Comparison of ENCODE assay signal across 22 cellular contexts in genomic region chr1:202750761-202751160, GRCh38.
DNase-seq lines count a peak whose midpoint lies in the region; ATAC-seq, FAIRE-seq and TF ChIP-seq lines count a peak whose summit lies in the region.
"Had no signal": no experiment of that assay in that cellular context is flagged by ENCODE, and none has a peak within 500 bp of the region (broad histone marks: within the 10 kb centered on the region; RNA-seq: fewer than 3 reads in every experiment).

No MANE protein-coding gene starts in this region.

- TF ChIP-seq CTCF in RWPE1 (conservative IDR thresholded peaks at IDR 0.05; ENCODE audit: low read depth): no peak; the same call in 1 of the 2 replicates

- FAIRE-seq in islet of Langerhans (lab: Jason Lieb, UNC) (peak; percentile 30), RCC 7860 (lab: Jason Lieb, UNC) (no peak)
- FAIRE-seq: frontal cortex, GM18507 had no signal

- DNase-seq in NCI-H1694 (lab: John Stamatoyannopoulos, UW): peak; percentile 1
- DNase-seq in NCI-H1694 treated with DMSO at 0.1 percent for 48 hours (lab: John Stamatoyannopoulos, UW): no peak
- DNase-seq in ELR (ENCODE audit: low read depth): peak; percentile 18
- peak; percentile 10 for DNase-seq in RWPE1 (ENCODE audit: low spot score)
- no peak for DNase-seq in activated CD8-positive, alpha-beta memory T cell treated with anti-CD3 and anti-CD28 coated beads, Interleukin-2, amount 50 U/mL, for 4 hours
- no peak for DNase-seq in RCC 7860 (ENCODE audit: low spot score)
- DNase-seq: 8988T; activated naive CD8-positive, alpha-beta T cell treated with anti-CD3 and anti-CD28 coated beads, Interleukin-2, amount 50 U/mL, for 24 hours; brain microvascular endothelial cell; DMS79 treated with DMSO at 0.1 percent for 48 hours; left colon; NCI-H1436 treated with DMSO at 0.1 percent for 48 hours; nephron progenitor cell; stimulated activated naive CD8-positive, alpha-beta T cell treated with anti-CD3 and anti-CD28 coated beads, Interleukin-15, amount 100 ng/mL, for 72 hours; T1000; upper lobe of left lung had no signal

- POLR2A ChIA-PET in RWPE1 (lab: Yijun Ruan, JAX; ENCODE audit: low non-redundant PET): no interaction called here

- ATAC-seq in HG02870 (IDR thresholded peaks at IDR 0.05; ENCODE audit: unreplicated experiment): no peak
- ATAC-seq: activated naive CD8-positive, alpha-beta T cell treated with anti-CD3 and anti-CD28 coated beads, Interleukin-2, amount 50 U/mL, for 24 hours; left colon; Panc1; stimulated activated naive CD8-positive, alpha-beta T cell treated with anti-CD3 and anti-CD28 coated beads, Interleukin-15, amount 100 ng/mL, for 72 hours had no signal

- CTCF ChIA-PET in RWPE1 (lab: Yijun Ruan, JAX): interaction anchor here (0.6 to 1.6 kb wide), 7 partner anchors 9 to 339 kb away, joined by 3 to 11 read pairs (median 5); no protein-coding TSS in a partner anchor

- H3K27ac ChIP-seq in RWPE1: no peak overlapping the region
- H3K27ac ChIP-seq: BLaER1 treated with 17β-estradiol and CSF1 and Interleukin-3, amounts not matched to agents 10 nM and 100 nM; brain microvascular endothelial cell; upper lobe of left lung had no signal

Comparison
In these comparisons a context has a peak if more than half of its experiments do, and no peak if none do; other contexts are left out.
1. DNase-seq: peak in NCI-H1694 (single experiment), ELR (single experiment) and RWPE1 (single experiment); none in NCI-H1694 treated with DMSO at 0.1 percent for 48 hours (single experiment), activated CD8-positive, alpha-beta memory T cell treated with anti-CD3 and anti-CD28 coated beads, Interleukin-2, amount 50 U/mL, for 4 hours (single experiment) and RCC 7860 (single experiment).